8 cellular contexts compared by ENCODE assay signal in genomic region chr10:79246606-79247275, GRCh38.
DNase-seq lines count a peak whose midpoint lies in the region; ATAC-seq and TF ChIP-seq lines count a peak whose summit lies in the region.
"Had no signal": no experiment of that assay in that cellular context is flagged by ENCODE, and none has a peak within 500 bp of the region (broad histone marks: within the 10 kb centered on the region; RNA-seq: fewer than 3 reads in every experiment).

No MANE protein-coding gene starts in this region.

- no peaks in the 10 kb centered on the region for H3K27me3 Mint-ChIP-seq in activated naive CD4-positive, alpha-beta T cell treated with anti-CD3 and anti-CD28 coated beads, Interleukin-2, amount 10 ng/mL, durations not matched to agents 7 days and 5 days

- no peaks in the 10 kb centered on the region for H3K9me3 Mint-ChIP-seq in activated naive CD4-positive, alpha-beta T cell treated with anti-CD3 and anti-CD28 coated beads, Interleukin-2, amount 10 ng/mL, durations not matched to agents 7 days and 5 days

- H3K27me3 ChIP-seq in HL-60 (ENCODE audit: insufficient read depth, poor library complexity, severe bottlenecking) (no peaks in the 10 kb centered on the region), body of pancreas (no peaks in the 10 kb centered on the region), right lobe of liver (no peaks in the 10 kb centered on the region)

- peak in 1 of 2 experiments; percentile 33 for DNase-seq in HL-60 (ENCODE audit: low read depth in 1 of 2, low spot score in 1 of 2)
- peak in 3 of 4 donors; percentile 49 to 57 (median 54) for DNase-seq in body of pancreas
- DNase-seq in right lobe of liver: peak; percentile 62 to 75 (median 64)
- DNase-seq in superior temporal gyrus (ENCODE audit: extremely low spot score): peak; percentile 61
- no peak for DNase-seq in activated naive CD4-positive, alpha-beta T cell treated with anti-CD3 and anti-CD28 coated beads, Interleukin-2, amount 10 ng/mL, durations not matched to agents 7 days and 5 days
- no peak for DNase-seq in NCI-H146 treated with DMSO at 0.1 percent for 48 hours (lab: John Stamatoyannopoulos, UW; ENCODE audit: unreplicated experiment)
- no peak for DNase-seq in GM13977 (ENCODE audit: low spot score)
- DNase-seq: NCI-H2081 had no signal

- ATAC-seq in body of pancreas (peak; percentile 31), right lobe of liver (peak; percentile 17 to 52 (median 40))

- H3K27ac Mint-ChIP-seq in activated naive CD4-positive, alpha-beta T cell treated with anti-CD3 and anti-CD28 coated beads, Interleukin-2, amount 10 ng/mL, durations not matched to agents 7 days and 5 days: no peak overlapping the region

- TF ChIP-seq POLR2A in body of pancreas (IDR thresholded peaks at IDR 0.05) (no peak), right lobe of liver (IDR thresholded peaks at IDR 0.05) (no peak)

- peak overlapping the region; percentile 84 for H3K27ac ChIP-seq in HL-60 (replicated peaks)
- peak overlapping the region; percentile 74 to 87 (median 82) for H3K27ac ChIP-seq in body of pancreas
- H3K27ac ChIP-seq in right lobe of liver: peak overlapping the region; percentile 36 to 65 (median 55)

- in situ Hi-C loops in GM13977 (cut with MboI; ENCODE audit: low pct_unique_long_range_greater_than_20kb, low sequenced_read_pairs, unreplicated experiment): no loop called here

- intact Hi-C loops in body of pancreas (cut with DNase I) (no loop called here), right lobe of liver (cut with DNase I) (no loop called here)

- H3K36me3 Mint-ChIP-seq in activated naive CD4-positive, alpha-beta T cell treated with anti-CD3 and anti-CD28 coated beads, Interleukin-2, amount 10 ng/mL, durations not matched to agents 7 days and 5 days: peaks cover 10% of the 10 kb centered on the region

- H3K4me1 Mint-ChIP-seq in activated naive CD4-positive, alpha-beta T cell treated with anti-CD3 and anti-CD28 coated beads, Interleukin-2, amount 10 ng/mL, durations not matched to agents 7 days and 5 days: peaks cover 80% of the 10 kb centered on the region

- no peak for TF ChIP-seq CTCF in HL-60 (IDR thresholded peaks at IDR 0.05; ENCODE audit: insufficient read depth, low read length)
- no peak for TF ChIP-seq CTCF in body of pancreas (IDR thresholded peaks at IDR 0.05)
- no peak for TF ChIP-seq CTCF in right lobe of liver (IDR thresholded peaks at IDR 0.05)
- TF ChIP-seq CTCF in GM13977 (IDR thresholded peaks at IDR 0.05; ENCODE audit: extremely low read depth, insufficient read depth, missing control alignments): no peak

- H3K36me3 ChIP-seq in body of pancreas (replicated peaks in 1 of 2; ENCODE audit: insufficient read depth in 1 of 2, low read depth in 2 of 2): no peaks in the 10 kb centered on the region
- no peaks in the 10 kb centered on the region for H3K36me3 ChIP-seq in right lobe of liver

- CTCF ChIA-PET in activated naive CD4-positive, alpha-beta T cell treated with anti-CD3 and anti-CD28 coated beads, Interleukin-2, amount 10 ng/mL, durations not matched to agents 7 days and 5 days (lab: Charles Lee): interaction anchor here (0.7 kb wide), 1 partner anchor 127 kb away, joined by 3 read pairs; no protein-coding TSS in a partner anchor

- H3K4me3 ChIP-seq in HL-60 (replicated peaks; ENCODE audit: insufficient read depth, low read length): no peak overlapping the region
- H3K4me3 ChIP-seq in body of pancreas: no peak overlapping the region
- no peak overlapping the region for H3K4me3 ChIP-seq in right lobe of liver

- H3K4me3 Mint-ChIP-seq in activated naive CD4-positive, alpha-beta T cell treated with anti-CD3 and anti-CD28 coated beads, Interleukin-2, amount 10 ng/mL, durations not matched to agents 7 days and 5 days: no peak overlapping the region

- H3K4me1 ChIP-seq in body of pancreas (peaks cover 62% of the 10 kb centered on the region), right lobe of liver (peaks cover 0 to 37% (median 17%) of the 10 kb centered on the region in 4 donors)

- 58 to 70% methylated on average over 9 to 13 of the region's 14 CpGs for WGBS in body of pancreas, 2 donors
- WGBS in right lobe of liver (ENCODE audit: insufficient coverage, low coverage, low lambda C conversion rate, missing lambda C conversion rate): 54% methylated on average over 2 of the region's 14 CpGs

- no peaks in the 10 kb centered on the region for H3K9me3 ChIP-seq in body of pancreas
- H3K9me3 ChIP-seq in right lobe of liver: no peaks in the 10 kb centered on the region

Comparison
In these comparisons a context has a peak if more than half of its experiments do, and no peak if none do; other contexts are left out.
1. DNase-seq: peak in body of pancreas (3 of 4), right lobe of liver (3 of 3) and superior temporal gyrus (single experiment); none in activated naive CD4-positive, alpha-beta T cell treated with anti-CD3 and anti-CD28 coated beads, Interleukin-2, amount 10 ng/mL, durations not matched to agents 7 days and 5 days (single experiment), NCI-H146 treated with DMSO at 0.1 percent for 48 hours (single experiment) and GM13977 (single experiment).
2. Peak in every context shown above with its lines, with median percentiles within 50 percentile points of each other: H3K27ac ChIP-seq.